18 cellular contexts compared by ENCODE assay signal in genomic region chr2:43033466-43034241, GRCh38.
DNase-seq lines count a peak whose midpoint lies in the region; ATAC-seq and TF ChIP-seq lines count a peak whose summit lies in the region.
"Had no signal": no experiment of that assay in that cellular context is flagged by ENCODE, and none has a peak within 500 bp of the region (broad histone marks: within the 10 kb centered on the region; RNA-seq: fewer than 3 reads in every experiment).

No MANE protein-coding gene starts in this region.

- intact Hi-C loops in colonic mucosa (cut with DNase I), result loop anchor here (10.0 kb wide), 1 partner anchor 91 kb away; no protein-coding TSS in a partner anchor
- intact Hi-C loops in activated CD4-positive, alpha-beta T cell treated with anti-CD3 and anti-CD28 coated beads for 36 hours (cut with DNase I, micrococcal nuclease), result no loop called here

- peak overlapping the region; percentile 31 for H3K27ac Mint-ChIP-seq in activated naive CD4-positive, alpha-beta T cell treated with anti-CD3 and anti-CD28 coated beads, Interleukin-2, amount 50 U/mL, for 24 hours
- H3K27ac Mint-ChIP-seq in activated naive CD4-positive, alpha-beta T cell treated with anti-CD3 and anti-CD28 coated beads, Interleukin-2, amount 10 ng/mL, durations not matched to agents 7 days and 5 days, result no peak overlapping the region
- H3K27ac Mint-ChIP-seq in naive thymus-derived CD8-positive, alpha-beta T cell, result peak overlapping the region in 7 of 10 donors; percentile 26 to 88 (median 85)
- peak overlapping the region; percentile 92 for H3K27ac Mint-ChIP-seq in type B pancreatic cell
- no peak overlapping the region for H3K27ac Mint-ChIP-seq in activated CD4-positive, alpha-beta T cell treated with anti-CD3 and anti-CD28 coated beads for 36 hours
- H3K27ac Mint-ChIP-seq: activated CD8-positive, alpha-beta T cell treated with anti-CD3 and anti-CD28 coated beads for 36 hours; immature natural killer cell had no signal

- POLR2A ChIA-PET in naive thymus-derived CD8-positive, alpha-beta T cell (lab: Charles Lee), result no interaction called here
- POLR2A ChIA-PET in activated CD4-positive, alpha-beta T cell treated with anti-CD3 and anti-CD28 coated beads for 36 hours (lab: Charles Lee), result no interaction called here

- H3K27me3 ChIP-seq in colonic mucosa, result no peaks in the 10 kb centered on the region
- H3K27me3 ChIP-seq: left lung had no signal

- ATAC-seq in naive thymus-derived CD8-positive, alpha-beta T cell, result no peak
- no peak for ATAC-seq in HG02763 (IDR thresholded peaks at IDR 0.05; ENCODE audit: unreplicated experiment)
- no peak for ATAC-seq in activated CD4-positive, alpha-beta T cell treated with anti-CD3 and anti-CD28 coated beads for 36 hours
- ATAC-seq: activated CD8-positive, alpha-beta T cell treated with anti-CD3 and anti-CD28 coated beads for 36 hours; left lung had no signal

- H3K36me3 ChIP-seq in colonic mucosa, result no peaks in the 10 kb centered on the region
- H3K36me3 ChIP-seq: left lung had no signal

- peaks cover 7% of the 10 kb centered on the region for H3K4me1 ChIP-seq in colonic mucosa

- peak overlapping the region; percentile 75 for H3K27ac ChIP-seq in colonic mucosa

- DNase-seq in activated naive CD4-positive, alpha-beta T cell treated with anti-CD3 and anti-CD28 coated beads, Interleukin-2, amount 10 ng/mL, durations not matched to agents 7 days and 5 days, result no peak
- DNase-seq in colonic mucosa (no peak), type B pancreatic cell (ENCODE audit: extremely low spot score, unreplicated experiment) (no peak)
- DNase-seq in naive thymus-derived CD8-positive, alpha-beta T cell, result no peak
- DNase-seq in activated CD4-positive, alpha-beta T cell treated with anti-CD3 and anti-CD28 coated beads for 36 hours, result no peak
- DNase-seq in activated CD4-positive, alpha-beta T cell treated with anti-CD3 and anti-CD28 coated beads for 4 hours, result no peak
- DNase-seq: 8988T; activated CD8-positive, alpha-beta T cell treated with anti-CD3 and anti-CD28 coated beads for 36 hours; activated gamma-delta T cell; cortex of kidney; DMS79 treated with DMSO at 0.1 percent for 48 hours; head of caudate nucleus; immature natural killer cell; KG1; left lung; NCI-H1694 had no signal

- peaks cover 27% of the 10 kb centered on the region for H3K4me1 Mint-ChIP-seq in activated naive CD4-positive, alpha-beta T cell treated with anti-CD3 and anti-CD28 coated beads, Interleukin-2, amount 50 U/mL, for 24 hours
- H3K4me1 Mint-ChIP-seq in activated naive CD4-positive, alpha-beta T cell treated with anti-CD3 and anti-CD28 coated beads, Interleukin-2, amount 10 ng/mL, durations not matched to agents 7 days and 5 days, result peaks cover 12% of the 10 kb centered on the region
- peaks cover 21 to 32% (median 24%) of the 10 kb centered on the region in 4 donors for H3K4me1 Mint-ChIP-seq in naive thymus-derived CD8-positive, alpha-beta T cell
- H3K4me1 Mint-ChIP-seq in type B pancreatic cell (ENCODE audit: unreplicated experiment), result peaks cover 49% of the 10 kb centered on the region
- H3K4me1 Mint-ChIP-seq in activated CD4-positive, alpha-beta T cell treated with anti-CD3 and anti-CD28 coated beads for 36 hours, result peaks cover 18% of the 10 kb centered on the region
- H3K4me1 Mint-ChIP-seq: immature natural killer cell had no signal

- no peaks in the 10 kb centered on the region for H3K27me3 Mint-ChIP-seq in activated naive CD4-positive, alpha-beta T cell treated with anti-CD3 and anti-CD28 coated beads, Interleukin-2, amount 50 U/mL, for 24 hours
- H3K27me3 Mint-ChIP-seq in activated naive CD4-positive, alpha-beta T cell treated with anti-CD3 and anti-CD28 coated beads, Interleukin-2, amount 10 ng/mL, durations not matched to agents 7 days and 5 days, result peaks cover 27% of the 10 kb centered on the region
- H3K27me3 Mint-ChIP-seq in naive thymus-derived CD8-positive, alpha-beta T cell, result no peaks in the 10 kb centered on the region
- H3K27me3 Mint-ChIP-seq in type B pancreatic cell, result no peaks in the 10 kb centered on the region
- H3K27me3 Mint-ChIP-seq in activated CD4-positive, alpha-beta T cell treated with anti-CD3 and anti-CD28 coated beads for 36 hours, result no peaks in the 10 kb centered on the region
- H3K27me3 Mint-ChIP-seq: activated CD8-positive, alpha-beta T cell treated with anti-CD3 and anti-CD28 coated beads for 36 hours had no signal

- H3K9me3 Mint-ChIP-seq in activated naive CD4-positive, alpha-beta T cell treated with anti-CD3 and anti-CD28 coated beads, Interleukin-2, amount 50 U/mL, for 24 hours, result no peaks in the 10 kb centered on the region
- no peaks in the 10 kb centered on the region for H3K9me3 Mint-ChIP-seq in activated naive CD4-positive, alpha-beta T cell treated with anti-CD3 and anti-CD28 coated beads, Interleukin-2, amount 10 ng/mL, durations not matched to agents 7 days and 5 days
- no peaks in the 10 kb centered on the region for H3K9me3 Mint-ChIP-seq in naive thymus-derived CD8-positive, alpha-beta T cell
- peaks cover 9% of the 10 kb centered on the region for H3K9me3 Mint-ChIP-seq in type B pancreatic cell
- no peaks in the 10 kb centered on the region for H3K9me3 Mint-ChIP-seq in activated CD4-positive, alpha-beta T cell treated with anti-CD3 and anti-CD28 coated beads for 36 hours (ENCODE audit: low read depth)
- H3K9me3 Mint-ChIP-seq: activated CD8-positive, alpha-beta T cell treated with anti-CD3 and anti-CD28 coated beads for 36 hours; immature natural killer cell had no signal

- no peaks in the 10 kb centered on the region for H3K36me3 Mint-ChIP-seq in activated naive CD4-positive, alpha-beta T cell treated with anti-CD3 and anti-CD28 coated beads, Interleukin-2, amount 50 U/mL, for 24 hours
- no peaks in the 10 kb centered on the region for H3K36me3 Mint-ChIP-seq in activated naive CD4-positive, alpha-beta T cell treated with anti-CD3 and anti-CD28 coated beads, Interleukin-2, amount 10 ng/mL, durations not matched to agents 7 days and 5 days
- H3K36me3 Mint-ChIP-seq in naive thymus-derived CD8-positive, alpha-beta T cell, result no peaks in the 10 kb centered on the region
- peaks cover 5% of the 10 kb centered on the region for H3K36me3 Mint-ChIP-seq in type B pancreatic cell
- H3K36me3 Mint-ChIP-seq in activated CD4-positive, alpha-beta T cell treated with anti-CD3 and anti-CD28 coated beads for 36 hours (ENCODE audit: low read depth), result no peaks in the 10 kb centered on the region
- H3K36me3 Mint-ChIP-seq: immature natural killer cell had no signal

- CTCF ChIA-PET in activated naive CD4-positive, alpha-beta T cell treated with anti-CD3 and anti-CD28 coated beads, Interleukin-2, amount 10 ng/mL, durations not matched to agents 7 days and 5 days (lab: Charles Lee), result no interaction called here
- CTCF ChIA-PET in activated CD4-positive, alpha-beta T cell treated with anti-CD3 and anti-CD28 coated beads for 36 hours (lab: Charles Lee), result no interaction called here

- no peak overlapping the region for H3K4me3 Mint-ChIP-seq in activated naive CD4-positive, alpha-beta T cell treated with anti-CD3 and anti-CD28 coated beads, Interleukin-2, amount 50 U/mL, for 24 hours
- no peak overlapping the region for H3K4me3 Mint-ChIP-seq in activated naive CD4-positive, alpha-beta T cell treated with anti-CD3 and anti-CD28 coated beads, Interleukin-2, amount 10 ng/mL, durations not matched to agents 7 days and 5 days
- peak overlapping the region in 6 of 10 donors; percentile 14 to 60 (median 31) for H3K4me3 Mint-ChIP-seq in naive thymus-derived CD8-positive, alpha-beta T cell
- no peak overlapping the region for H3K4me3 Mint-ChIP-seq in type B pancreatic cell
- H3K4me3 Mint-ChIP-seq in activated CD4-positive, alpha-beta T cell treated with anti-CD3 and anti-CD28 coated beads for 36 hours, result no peak overlapping the region
- H3K4me3 Mint-ChIP-seq: activated CD8-positive, alpha-beta T cell treated with anti-CD3 and anti-CD28 coated beads for 36 hours; immature natural killer cell had no signal

- H3K9me3 ChIP-seq in colonic mucosa, result no peaks in the 10 kb centered on the region
- H3K9me3 ChIP-seq: left lung had no signal

- no peak for TF ChIP-seq CTCF in colonic mucosa (IDR thresholded peaks at IDR 0.05)
- TF ChIP-seq CTCF in type B pancreatic cell (conservative IDR thresholded peaks at IDR 0.05), result no peak

- no peak overlapping the region for H3K4me3 ChIP-seq in colonic mucosa
- H3K4me3 ChIP-seq: left lung had no signal

- peak overlapping the region in 1 of 2 donors; percentile 89 for H3K9ac ChIP-seq in colonic mucosa (ENCODE audit: low read depth in 2 of 2, low read length in 2 of 2)

Comparison
In these comparisons a context has a peak if more than half of its experiments do, and no peak if none do; other contexts are left out.
1. H3K27ac Mint-ChIP-seq: peak in activated naive CD4-positive, alpha-beta T cell treated with anti-CD3 and anti-CD28 coated beads, Interleukin-2, amount 50 U/mL, for 24 hours (single experiment), naive thymus-derived CD8-positive, alpha-beta T cell (7 of 10) and type B pancreatic cell (single experiment); none in activated naive CD4-positive, alpha-beta T cell treated with anti-CD3 and anti-CD28 coated beads, Interleukin-2, amount 10 ng/mL, durations not matched to agents 7 days and 5 days (single experiment) and activated CD4-positive, alpha-beta T cell treated with anti-CD3 and anti-CD28 coated beads for 36 hours (single experiment).
2. H3K4me3 Mint-ChIP-seq: peak in naive thymus-derived CD8-positive, alpha-beta T cell (6 of 10); none in activated naive CD4-positive, alpha-beta T cell treated with anti-CD3 and anti-CD28 coated beads, Interleukin-2, amount 50 U/mL, for 24 hours (single experiment), activated naive CD4-positive, alpha-beta T cell treated with anti-CD3 and anti-CD28 coated beads, Interleukin-2, amount 10 ng/mL, durations not matched to agents 7 days and 5 days (single experiment), type B pancreatic cell (single experiment) and activated CD4-positive, alpha-beta T cell treated with anti-CD3 and anti-CD28 coated beads for 36 hours (single experiment).